In the genomic region with DNA sequence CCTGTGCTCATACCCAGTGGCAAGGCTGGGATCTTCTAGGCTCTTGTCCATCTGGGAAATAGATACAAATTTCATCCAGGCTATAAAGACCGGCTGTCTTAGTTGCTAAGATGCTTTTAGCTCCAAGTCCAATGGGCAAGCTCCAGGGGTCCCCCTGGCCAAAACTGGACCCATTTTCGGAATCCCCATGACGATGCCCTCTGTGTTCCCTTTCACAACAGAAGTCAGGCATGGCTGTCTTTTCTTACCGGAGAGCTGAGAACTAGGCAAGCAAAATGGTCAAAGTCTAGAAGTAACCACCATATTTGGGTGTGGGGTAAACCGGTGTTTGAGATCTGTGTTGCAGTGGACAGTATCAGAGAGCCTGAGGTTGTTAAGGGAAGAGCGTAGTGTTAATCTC, we compare ENCODE assay signal across 9 cellular contexts. TPM values are rescaled to one million over a fixed set of nuclear protein-coding genes. Genes with fewer than 3 reads are reported as not detected.
DNase-seq lines count a peak whose midpoint lies in the region; TF ChIP-seq lines count a peak whose summit lies in the region.
"Had no signal": no experiment of that assay in that cellular context is flagged by ENCODE, and none has a peak within 500 bp of the region (broad histone marks: within the 10 kb centered on the region; RNA-seq: fewer than 3 reads in every experiment).

No MANE protein-coding gene starts in this region.

- no peak for TF ChIP-seq CTCF in A673 (conservative IDR thresholded peaks at IDR 0.05; ENCODE audit: low read depth, low read length)
- no peak for TF ChIP-seq CTCF in breast epithelium (IDR thresholded peaks at IDR 0.05)

- H3K9me3 ChIP-seq in A673 (ENCODE audit: low read depth, low read length, poor library complexity, severe bottlenecking), result no peaks in the 10 kb centered on the region
- no peaks in the 10 kb centered on the region for H3K9me3 ChIP-seq in HUES48 (ENCODE audit: control insufficient read depth, insufficient read depth, low read length)
- H3K9me3 ChIP-seq in breast epithelium, result no peaks in the 10 kb centered on the region
- H3K9me3 ChIP-seq in mucosa of stomach (ENCODE audit: control insufficient read depth, low read length), result no peaks in the 10 kb centered on the region

- H3K27me3 ChIP-seq in A673 (replicated peaks; ENCODE audit: insufficient read depth, low read depth, low read length, poor library complexity) (no peaks in the 10 kb centered on the region), HUES48 (ENCODE audit: control insufficient read depth, insufficient read depth, low read length) (no peaks in the 10 kb centered on the region), breast epithelium (no peaks in the 10 kb centered on the region), mucosa of stomach (ENCODE audit: control insufficient read depth, insufficient read depth, low read length) (no peaks in the 10 kb centered on the region)

- H3K27ac ChIP-seq in A673 (ENCODE audit: low read depth, low read length, poor library complexity, severe bottlenecking), result peak overlapping the region; percentile 100
- H3K27ac ChIP-seq in HUES48 (ENCODE audit: low read depth, low read length), result no peak overlapping the region
- H3K27ac ChIP-seq in breast epithelium, result peak overlapping the region in 1 of 2 donors; percentile 99

- peaks cover 3% of the 10 kb centered on the region for H3K4me1 ChIP-seq in A673 (ENCODE audit: insufficient read depth, low read length, poor library complexity, severe bottlenecking)
- peaks cover 6% of the 10 kb centered on the region for H3K4me1 ChIP-seq in HUES48 (ENCODE audit: control insufficient read depth, insufficient read depth, low read length)
- H3K4me1 ChIP-seq in breast epithelium, result peaks cover 0 to 5% of the 10 kb centered on the region in 2 donors
- H3K4me1 ChIP-seq in mucosa of stomach (ENCODE audit: control insufficient read depth, insufficient read depth, low read length), result peaks cover 51% of the 10 kb centered on the region

- no TSS peak for BruUV-seq in A673 (replicated peaks; lab: Mats Ljungman, UMichigan)

- H3K4me3 ChIP-seq in A673 (ENCODE audit: low read depth, low read length, poor library complexity, severe bottlenecking) (peak overlapping the region; percentile 79), HUES48 (ENCODE audit: low read depth, low read length) (peak overlapping the region; percentile 99), breast epithelium (peak overlapping the region; percentile 73 to 84 (median 79)), mucosa of stomach (ENCODE audit: low read length) (peak overlapping the region; percentile 94)

- no peak for DNase-seq in A673 (ENCODE audit: low spot score)
- no peak for DNase-seq in breast epithelium (ENCODE audit: low spot score in 2 of 2)
- no peak for DNase-seq in iPS-NIHi11 (ENCODE audit: low spot score)
- DNase-seq in NCI-H2107 treated with DMSO at 0.1 percent for 48 hours (lab: John Stamatoyannopoulos, UW; ENCODE audit: unreplicated experiment), result no peak
- DNase-seq in occipital lobe (lab: John Stamatoyannopoulos, UW), result no peak
- no peak for DNase-seq in cerebellum (ENCODE audit: low spot score)
- DNase-seq: activated CD4-positive, alpha-beta T cell treated with anti-CD3 and anti-CD28 coated beads, Interleukin-2, amount 50 U/mL, for 4 hours had no signal

- H3K36me3 ChIP-seq in A673 (ENCODE audit: insufficient read depth, low read length, poor library complexity, severe bottlenecking) (no peaks in the 10 kb centered on the region), HUES48 (ENCODE audit: control insufficient read depth, insufficient read depth, low read length) (no peaks in the 10 kb centered on the region), breast epithelium (no peaks in the 10 kb centered on the region), mucosa of stomach (ENCODE audit: control insufficient read depth, insufficient read depth, low read length) (peaks cover 19% of the 10 kb centered on the region)

- H3K9ac ChIP-seq in HUES48 (ENCODE audit: low read depth, low read length) (no peak overlapping the region), mucosa of stomach (ENCODE audit: low read length) (peak overlapping the region; percentile 31)

- intact Hi-C loops in A673 (cut with micrococcal nuclease; ENCODE audit: unreplicated experiment) (no loop called here), breast epithelium (cut with DNase I; ENCODE audit: low total_unique reads) (no loop called here)

- CTCF ChIA-PET in A673 (lab: Charles Lee), result no interaction called here

- TF ChIP-seq POLR2A in breast epithelium (IDR thresholded peaks at IDR 0.05), result no peak

- POLR2A ChIA-PET in A673 (lab: Charles Lee; ENCODE audit: low non-redundant PET), result no interaction called here

RNA-seq across cellular contexts. Expression of gene GLYCTK, which starts 1.0 kb away (rescaled TPM):
- total RNA-seq in A673 (2021), result 4.3 and 5.1 TPM in 2 replicates
- 10 to 100 TPM in 1 of 3 donors, 1 to 10 TPM in 2; 7.3 to 17.8 (median 9.5) TPM for total RNA-seq in breast epithelium
- total RNA-seq in occipital lobe, result 3.6 TPM
- total RNA-seq in cerebellum, result 4.0 TPM

RNA-seq across cellular contexts. Expression of gene WDR82, which starts 10.2 kb away (rescaled TPM):
- total RNA-seq in A673 (2021) (50.1 and 54.3 TPM in 2 replicates), breast epithelium (10 to 100 TPM; 49.6 to 53.1 (median 52.1) TPM), occipital lobe (158 TPM), cerebellum (117 TPM)

RNA-seq across cellular contexts. Expression of gene DNAH1, which starts 27.4 kb away (rescaled TPM):
- 1.3 and 1.8 TPM in 2 replicates for total RNA-seq in A673 (2021)
- total RNA-seq in breast epithelium, result 10 to 100 TPM in 2 of 3 donors, 1 to 10 TPM in 1; 7.5 to 11.5 (median 10.8) TPM
- total RNA-seq in occipital lobe, result 1.6 TPM
- total RNA-seq in cerebellum, result 5.0 TPM

RNA-seq across cellular contexts. Expression of gene PPM1M, which starts 43.1 kb away (rescaled TPM):
- total RNA-seq in A673 (2021) (3.6 and 5.8 TPM in 2 replicates), breast epithelium (10 to 100 TPM; 15.4 to 31.2 (median 20.2) TPM), occipital lobe (7.0 TPM), cerebellum (3.1 TPM)

RNA-seq across cellular contexts. Expression of gene TWF2, which starts 49.7 kb away (rescaled TPM):
- total RNA-seq in A673 (2021) (18.3 and 21.0 TPM in 2 replicates), breast epithelium (10 to 100 TPM; 52.7 to 84.5 (median 65.2) TPM), occipital lobe (24.8 TPM), cerebellum (15.1 TPM)
